In the genomic region with DNA sequence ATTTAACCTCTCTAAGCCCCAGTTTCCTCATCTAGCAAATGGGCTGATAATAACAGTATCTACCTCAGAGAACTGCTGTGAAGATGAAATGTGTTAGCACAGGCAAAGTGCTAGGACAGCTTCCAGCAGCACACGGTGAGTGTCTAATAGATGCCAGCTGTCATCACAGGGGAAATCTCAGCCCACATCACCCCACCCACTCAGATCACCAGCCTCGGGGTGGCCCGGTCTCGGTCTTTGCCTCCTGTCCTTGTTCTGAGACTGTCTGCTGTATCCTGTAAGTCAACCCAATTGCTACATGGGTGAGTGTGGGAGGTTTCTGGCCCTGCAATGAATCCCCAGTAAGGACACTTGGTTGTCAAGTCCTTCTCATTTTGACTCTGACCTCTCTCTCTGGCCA, we compare ENCODE assay signal across 18 cellular contexts.
"Had no signal": no experiment of that assay in that cellular context is flagged by ENCODE, and none has a peak within 500 bp of the region (broad histone marks: within the 10 kb centered on the region; RNA-seq: fewer than 3 reads in every experiment).

No MANE protein-coding gene starts in this region.

- H3K27ac Mint-ChIP-seq: naive B cell, WTC11 had no signal

- H3K4me3 Mint-ChIP-seq: stimulated activated naive CD8-positive, alpha-beta T cell treated with anti-CD3 and anti-CD28 coated beads, Interleukin-15, amount 100 ng/mL, for 72 hours; WTC11 had no signal

- H3K4me1 ChIP-seq: upper lobe of left lung had no signal

- H3K36me3 ChIP-seq: brain microvascular endothelial cell, pancreas, upper lobe of left lung had no signal

- ATAC-seq: left cardiac atrium; pancreas; psoas muscle; stimulated activated naive CD8-positive, alpha-beta T cell treated with anti-CD3 and anti-CD28 coated beads, Interleukin-15, amount 100 ng/mL, for 72 hours; WTC11 had no signal

- H3K27ac ChIP-seq: brain microvascular endothelial cell, pancreas, psoas muscle, upper lobe of left lung had no signal

- DNase-seq: activated CD8-positive, alpha-beta memory T cell treated with anti-CD3 and anti-CD28 coated beads, Interleukin-2, amount 50 U/mL, for 4 hours; activated gamma-delta T cell; activated naive CD4-positive, alpha-beta T cell treated with anti-CD3 and anti-CD28 coated beads, Interleukin-2, amount 50 U/mL, for 16 hours; activated T-cell treated with anti-CD3 and anti-CD28 coated beads, Interleukin-2, amount 50 U/mL, for 1 hour; amniotic stem cell; brain microvascular endothelial cell; hippocampal formation; left cardiac atrium; mammary epithelial cell; naive B cell; pancreas; psoas muscle; stimulated activated CD4-positive, alpha-beta T cell treated with anti-CD3 and anti-CD28 coated beads, Interleukin-2, amount 100 ng/mL, for 48 hours; stimulated activated naive CD8-positive, alpha-beta T cell treated with anti-CD3 and anti-CD28 coated beads, Interleukin-15, amount 100 ng/mL, for 72 hours; substantia nigra; T-helper 2 cell; upper lobe of left lung had no signal

- H3K9me3 Mint-ChIP-seq: stimulated activated naive CD8-positive, alpha-beta T cell treated with anti-CD3 and anti-CD28 coated beads, Interleukin-15, amount 100 ng/mL, for 72 hours had no signal

- H3K9me3 ChIP-seq: pancreas, psoas muscle, upper lobe of left lung had no signal

- H3K27me3 ChIP-seq: pancreas, upper lobe of left lung had no signal

- H3K4me1 Mint-ChIP-seq: naive B cell; stimulated activated naive CD8-positive, alpha-beta T cell treated with anti-CD3 and anti-CD28 coated beads, Interleukin-15, amount 100 ng/mL, for 72 hours had no signal

- H3K4me3 ChIP-seq: pancreas, psoas muscle, upper lobe of left lung had no signal

- H3K36me3 Mint-ChIP-seq: naive B cell, WTC11 had no signal
